Comparison of ENCODE assay signal across 8 cellular contexts in the genomic region with DNA sequence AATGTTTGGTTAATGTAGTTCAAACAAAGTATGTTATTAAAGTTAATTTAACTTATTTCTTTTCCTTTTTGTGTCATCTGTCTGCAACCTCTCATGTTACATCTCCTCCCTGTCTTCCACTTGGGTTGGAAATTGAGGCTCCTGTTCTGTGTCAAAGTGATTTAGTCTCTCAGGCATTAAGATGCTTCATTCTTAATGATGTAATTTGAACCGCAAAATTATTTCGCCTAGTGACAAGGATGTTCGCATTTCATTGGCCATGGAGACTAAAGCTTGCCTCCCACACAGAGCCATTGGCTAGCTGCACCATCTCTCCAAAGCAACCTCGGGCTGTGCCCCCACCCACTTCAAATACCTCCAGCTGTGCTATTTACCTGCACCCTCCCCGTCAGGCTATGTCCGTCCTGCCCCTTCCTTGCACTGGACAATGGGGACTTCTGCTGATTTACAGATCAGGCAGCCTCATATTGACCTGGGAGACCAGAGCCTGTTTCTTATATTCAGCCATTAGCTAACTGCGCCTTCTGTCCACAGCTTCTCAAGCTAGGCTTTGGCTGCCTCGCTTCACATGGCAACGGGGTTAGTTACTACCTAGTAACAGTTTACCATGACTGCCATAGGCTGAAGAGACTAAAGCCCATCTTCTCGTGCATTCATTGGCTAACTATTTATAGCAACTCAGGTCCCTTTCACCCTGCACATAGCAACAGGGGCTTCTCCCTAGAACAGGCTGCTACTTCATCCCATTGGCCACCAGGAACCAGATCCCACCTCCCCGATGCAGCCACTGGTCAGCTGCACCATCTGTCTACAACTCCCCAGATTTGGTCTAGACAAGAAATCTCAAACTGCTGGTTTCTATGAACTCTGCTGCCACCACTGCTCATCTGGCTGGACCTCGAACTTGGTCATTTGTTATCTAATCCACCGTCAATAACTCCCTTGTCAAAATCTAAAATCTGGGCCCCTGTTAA. TPM values are rescaled to one million over a fixed set of nuclear protein-coding genes. Genes with fewer than 3 reads are reported as not detected.
DNase-seq lines count a peak whose midpoint lies in the region; ATAC-seq lines count a peak whose summit lies in the region.

No MANE protein-coding gene starts in this region.

- ATAC-seq in GM19372 (IDR thresholded peaks at IDR 0.05; ENCODE audit: low read depth, unreplicated experiment) (peak; percentile 78), HG03354 (IDR thresholded peaks at IDR 0.05; ENCODE audit: poor library complexity, severe bottlenecking, unreplicated experiment) (peak; percentile 82)

- H3K27ac ChIP-seq in angular gyrus (ENCODE audit: low read depth, low read length): peak overlapping the region; percentile 97

- intact Hi-C loops in cardiac septum (cut with DNase I): loop anchor here (10.0 kb wide), 1 partner anchor 147 kb away; the partner anchor contains the start of gene CDK16

- peak; percentile 92 for DNase-seq in DMS114 treated with DMSO at 0.1 percent for 48 hours (lab: John Stamatoyannopoulos, UW; ENCODE audit: unreplicated experiment)
- peak; percentile 99 for DNase-seq in NCI-H524 treated with DMSO at 0.1 percent for 48 hours (lab: John Stamatoyannopoulos, UW)
- peak; percentile 80 for DNase-seq in cardiac septum (ENCODE audit: low spot score)
- DNase-seq in nucleus accumbens (lab: John Stamatoyannopoulos, UW): peak; percentile 9 to 91 (median 75)
- no peak for DNase-seq in NOMO-1 treated with DMSO at 0.1 percent for 48 hours (lab: John Stamatoyannopoulos, UW; ENCODE audit: unreplicated experiment)

RNA-seq across cellular contexts. Expression of gene ZNF157, which starts 8.6 kb away (rescaled TPM):
- 0.11 TPM for total RNA-seq in cardiac septum
